ENCODE assay signal across 10 cellular contexts in the genomic region with DNA sequence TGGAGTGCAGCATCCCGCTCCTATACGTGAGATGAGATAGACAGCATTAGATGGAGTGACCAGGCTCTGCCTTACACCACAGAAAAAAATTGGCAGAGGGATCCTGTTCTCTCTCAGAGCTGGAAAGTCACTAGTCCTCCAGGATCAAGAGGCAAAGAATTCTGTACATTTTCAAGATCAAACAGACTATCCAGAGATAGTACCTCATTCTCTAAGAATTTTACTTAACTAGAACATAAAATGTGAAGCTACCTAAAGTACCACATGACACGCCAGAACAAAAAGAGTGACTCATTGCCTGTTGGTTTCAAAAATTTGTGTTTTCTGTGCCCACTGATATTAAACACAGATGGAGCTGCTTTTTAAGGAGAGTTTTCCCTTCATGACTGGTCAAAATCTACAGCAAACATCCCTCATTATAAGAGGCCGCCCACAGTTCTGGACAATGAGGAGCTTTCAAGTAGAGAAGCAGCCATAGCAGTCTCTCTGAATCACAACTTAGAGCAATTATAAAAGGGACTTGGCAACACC. TPM values are rescaled to one million over a fixed set of nuclear protein-coding genes. Genes with fewer than 3 reads are reported as not detected.
DNase-seq lines count a peak whose midpoint lies in the region; ATAC-seq and TF ChIP-seq lines count a peak whose summit lies in the region.
"Had no signal": no experiment of that assay in that cellular context is flagged by ENCODE, and none has a peak within 500 bp of the region (broad histone marks: within the 10 kb centered on the region; RNA-seq: fewer than 3 reads in every experiment).

No MANE protein-coding gene starts in this region.

- in situ Hi-C loops in gastrocnemius medialis (cut with MboI; ENCODE audit: low sequenced_read_pairs in 4 of 4): no loop called here

- H3K27ac ChIP-seq in gastrocnemius medialis: no peak overlapping the region

- TF ChIP-seq CTCF in gastrocnemius medialis (IDR thresholded peaks at IDR 0.05 in 4 of 5, conservative IDR thresholded peaks at IDR 0.05 in 1 of 5): no peak

- H3K36me3 ChIP-seq in gastrocnemius medialis: peaks cover 0 to 89% of the 10 kb centered on the region in 2 donors

- H3K9me3 ChIP-seq in gastrocnemius medialis: no peaks in the 10 kb centered on the region

- intact Hi-C loops in gastrocnemius medialis (cut with DNase I; ENCODE audit: low total_unique reads): no loop called here

- no peak overlapping the region for H3K4me3 ChIP-seq in gastrocnemius medialis

- peak; percentile 94 for DNase-seq in EL
- peak; percentile 30 for DNase-seq in T1000 (lab: John Stamatoyannopoulos, UW)
- DNase-seq in fibroblast of the conjunctiva (ENCODE audit: low read depth): peak; percentile 91
- no peak for DNase-seq in gastrocnemius medialis
- DNase-seq in DMS114 treated with DMSO at 0.1 percent for 48 hours (lab: John Stamatoyannopoulos, UW; ENCODE audit: unreplicated experiment): no peak
- DNase-seq: left cardiac atrium had no signal

- no peaks in the 10 kb centered on the region for H3K4me1 ChIP-seq in gastrocnemius medialis

- ATAC-seq in gastrocnemius medialis: peak; percentile 11 to 38
- ATAC-seq in HG03139 (IDR thresholded peaks at IDR 0.05; ENCODE audit: unreplicated experiment): no peak
- no peak for ATAC-seq in GM18517 (IDR thresholded peaks at IDR 0.05; ENCODE audit: unreplicated experiment)
- no peak for ATAC-seq in HG03159 (IDR thresholded peaks at IDR 0.05; ENCODE audit: unreplicated experiment)

- no peak for TF ChIP-seq POLR2A in gastrocnemius medialis (IDR thresholded peaks at IDR 0.05)

- no peaks in the 10 kb centered on the region for H3K27me3 ChIP-seq in gastrocnemius medialis

RNA-seq across cellular contexts. Expression of a gene that starts 32.3 kb away (rescaled TPM):
- total RNA-seq in gastrocnemius medialis: not detected
- total RNA-seq: T-helper 2 cell treated with Interferon-gamma antibody and Interleukin-4, amounts not matched to agents 100 ng/mL and 5 ng/mL, for 36 hours had no signal

RNA-seq across cellular contexts. Expression of a gene that starts 44.4 kb away (rescaled TPM):
- total RNA-seq in gastrocnemius medialis: under 1 TPM in 1 of 4 donors, not detected in 3; 0.44 TPM

Comparison
In these comparisons a context has a peak if more than half of its experiments do, and no peak if none do; other contexts are left out.
1. DNase-seq: peak in EL (single experiment), T1000 (single experiment) and fibroblast of the conjunctiva (single experiment); none in gastrocnemius medialis (0 of 2) and DMS114 treated with DMSO at 0.1 percent for 48 hours (single experiment).
2. ATAC-seq: peak in gastrocnemius medialis (2 of 2); none in HG03139 (single experiment), GM18517 (single experiment) and HG03159 (single experiment).